Comparison of ENCODE assay signal across 1 cellular context in the genomic region with DNA sequence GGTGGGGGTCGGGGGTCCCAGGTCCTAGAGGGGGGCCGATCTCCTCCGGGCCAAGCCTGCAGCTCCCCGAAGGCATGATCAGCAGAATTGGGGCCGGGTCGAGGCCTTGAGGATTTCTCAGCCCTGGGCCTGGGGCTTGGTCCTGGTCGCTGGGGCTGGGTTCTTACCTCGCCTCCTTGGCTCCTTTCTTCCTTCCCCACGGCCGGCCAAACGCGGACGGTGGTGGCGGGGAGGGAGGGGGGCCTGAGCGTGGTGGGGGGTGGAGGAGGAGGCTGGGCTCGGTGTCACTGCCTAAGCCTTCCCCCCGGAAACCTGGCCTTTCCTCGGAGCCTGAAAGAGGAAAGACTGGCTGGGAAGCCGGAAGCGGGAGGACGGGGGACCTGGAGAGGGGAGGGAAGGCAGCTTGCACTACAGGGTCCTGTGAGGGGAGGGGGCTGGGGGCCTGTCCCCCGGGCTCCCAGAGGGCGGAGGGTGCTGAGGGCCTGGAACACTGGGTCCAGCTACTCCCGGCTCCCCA.
A peak's percentile ranks its signal among the peaks of the same experiment; 100 is the strongest.
TF ChIP-seq lines count a peak whose summit lies in the region.

A gene with protein sequence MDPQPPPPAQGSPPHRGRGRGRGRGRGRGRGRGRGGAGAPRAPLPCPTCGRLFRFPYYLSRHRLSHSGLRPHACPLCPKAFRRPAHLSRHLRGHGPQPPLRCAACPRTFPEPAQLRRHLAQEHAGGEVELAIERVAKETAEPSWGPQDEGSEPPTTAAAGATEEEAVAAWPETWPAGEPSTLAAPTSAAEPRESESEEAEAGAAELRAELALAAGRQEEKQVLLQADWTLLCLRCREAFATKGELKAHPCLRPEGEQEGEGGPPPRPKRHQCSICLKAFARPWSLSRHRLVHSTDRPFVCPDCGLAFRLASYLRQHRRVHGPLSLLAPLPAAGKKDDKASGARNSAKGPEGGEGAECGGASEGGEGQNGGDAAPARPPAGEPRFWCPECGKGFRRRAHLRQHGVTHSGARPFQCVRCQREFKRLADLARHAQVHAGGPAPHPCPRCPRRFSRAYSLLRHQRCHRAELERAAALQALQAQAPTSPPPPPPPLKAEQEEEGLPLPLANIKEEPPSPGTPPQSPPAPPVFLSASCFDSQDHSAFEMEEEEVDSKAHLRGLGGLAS (minus strand): TSS at position 221 of the 517 bp plus-strand sequence. CDS start 1,209 bp downstream, outside the sequence.

TF ChIP-seq in K562, 482 proteins besides CTCF, POLR2A, EP300 and RAD21 (continued from another document and continues in another):
- TF ChIP-seq ZNF263 (CRISPR knock-in tag; IDR thresholded peaks at IDR 0.05; ENCODE audit: borderline replicate concordance), result peak; percentile 59; the same call in 1 of the 2 replicates
- no peak for TF ChIP-seq NEUROD1 (IDR thresholded peaks at IDR 0.05; ENCODE audit: borderline replicate concordance, low read depth, low read length, partially characterized antibody)
- no peak for TF ChIP-seq FUS (optimal IDR thresholded peaks at IDR 0.05; ENCODE audit: low read depth, low read length)
- TF ChIP-seq SRSF9 (IDR thresholded peaks at IDR 0.05; ENCODE audit: borderline replicate concordance, low read depth, low read length), result no peak
- TF ChIP-seq FOXM1 (IDR thresholded peaks at IDR 0.05; ENCODE audit: low read depth), result no peak
- no peak for TF ChIP-seq FOXM1 (CRISPR knock-in tag; IDR thresholded peaks at IDR 0.05; ENCODE audit: low read depth)
- TF ChIP-seq, protein P1, sequence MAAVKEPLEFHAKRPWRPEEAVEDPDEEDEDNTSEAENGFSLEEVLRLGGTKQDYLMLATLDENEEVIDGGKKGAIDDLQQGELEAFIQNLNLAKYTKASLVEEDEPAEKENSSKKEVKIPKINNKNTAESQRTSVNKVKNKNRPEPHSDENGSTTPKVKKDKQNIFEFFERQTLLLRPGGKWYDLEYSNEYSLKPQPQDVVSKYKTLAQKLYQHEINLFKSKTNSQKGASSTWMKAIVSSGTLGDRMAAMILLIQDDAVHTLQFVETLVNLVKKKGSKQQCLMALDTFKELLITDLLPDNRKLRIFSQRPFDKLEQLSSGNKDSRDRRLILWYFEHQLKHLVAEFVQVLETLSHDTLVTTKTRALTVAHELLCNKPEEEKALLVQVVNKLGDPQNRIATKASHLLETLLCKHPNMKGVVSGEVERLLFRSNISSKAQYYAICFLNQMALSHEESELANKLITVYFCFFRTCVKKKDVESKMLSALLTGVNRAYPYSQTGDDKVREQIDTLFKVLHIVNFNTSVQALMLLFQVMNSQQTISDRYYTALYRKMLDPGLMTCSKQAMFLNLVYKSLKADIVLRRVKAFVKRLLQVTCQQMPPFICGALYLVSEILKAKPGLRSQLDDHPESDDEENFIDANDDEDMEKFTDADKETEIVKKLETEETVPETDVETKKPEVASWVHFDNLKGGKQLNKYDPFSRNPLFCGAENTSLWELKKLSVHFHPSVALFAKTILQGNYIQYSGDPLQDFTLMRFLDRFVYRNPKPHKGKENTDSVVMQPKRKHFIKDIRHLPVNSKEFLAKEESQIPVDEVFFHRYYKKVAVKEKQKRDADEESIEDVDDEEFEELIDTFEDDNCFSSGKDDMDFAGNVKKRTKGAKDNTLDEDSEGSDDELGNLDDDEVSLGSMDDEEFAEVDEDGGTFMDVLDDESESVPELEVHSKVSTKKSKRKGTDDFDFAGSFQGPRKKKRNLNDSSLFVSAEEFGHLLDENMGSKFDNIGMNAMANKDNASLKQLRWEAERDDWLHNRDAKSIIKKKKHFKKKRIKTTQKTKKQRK (IDR thresholded peaks at IDR 0.05; ENCODE audit: borderline replicate concordance, low read depth, low read length), result no peak
- TF ChIP-seq RBM34 (IDR thresholded peaks at IDR 0.05; ENCODE audit: borderline replicate concordance, insufficient read depth, low read length), result no peak
- TF ChIP-seq TRIM24 (IDR thresholded peaks at IDR 0.05), result peak in 1 of 2 experiments; percentile 91; a peak in 2 of 4 replicates
- TF ChIP-seq, protein P2, sequence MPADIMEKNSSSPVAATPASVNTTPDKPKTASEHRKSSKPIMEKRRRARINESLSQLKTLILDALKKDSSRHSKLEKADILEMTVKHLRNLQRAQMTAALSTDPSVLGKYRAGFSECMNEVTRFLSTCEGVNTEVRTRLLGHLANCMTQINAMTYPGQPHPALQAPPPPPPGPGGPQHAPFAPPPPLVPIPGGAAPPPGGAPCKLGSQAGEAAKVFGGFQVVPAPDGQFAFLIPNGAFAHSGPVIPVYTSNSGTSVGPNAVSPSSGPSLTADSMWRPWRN (IDR thresholded peaks at IDR 0.05; ENCODE audit: low read depth), result no peak
- TF ChIP-seq SP2 (IDR thresholded peaks at IDR 0.05; ENCODE audit: extremely low read depth, low read depth, low read length, poor library complexity, severe bottlenecking), result no peak
- peak; percentile 10 to 43; a peak in 1 of 4 replicates for TF ChIP-seq FOXK2 (conservative IDR thresholded peaks at IDR 0.05 in 1 of 2, IDR thresholded peaks at IDR 0.05 in 1 of 2; ENCODE audit: low read depth in 2 of 2)
- peak; percentile 18; the same call in 1 of the 2 replicates for TF ChIP-seq SUPT5H (IDR thresholded peaks at IDR 0.05)
- TF ChIP-seq, protein P3, sequence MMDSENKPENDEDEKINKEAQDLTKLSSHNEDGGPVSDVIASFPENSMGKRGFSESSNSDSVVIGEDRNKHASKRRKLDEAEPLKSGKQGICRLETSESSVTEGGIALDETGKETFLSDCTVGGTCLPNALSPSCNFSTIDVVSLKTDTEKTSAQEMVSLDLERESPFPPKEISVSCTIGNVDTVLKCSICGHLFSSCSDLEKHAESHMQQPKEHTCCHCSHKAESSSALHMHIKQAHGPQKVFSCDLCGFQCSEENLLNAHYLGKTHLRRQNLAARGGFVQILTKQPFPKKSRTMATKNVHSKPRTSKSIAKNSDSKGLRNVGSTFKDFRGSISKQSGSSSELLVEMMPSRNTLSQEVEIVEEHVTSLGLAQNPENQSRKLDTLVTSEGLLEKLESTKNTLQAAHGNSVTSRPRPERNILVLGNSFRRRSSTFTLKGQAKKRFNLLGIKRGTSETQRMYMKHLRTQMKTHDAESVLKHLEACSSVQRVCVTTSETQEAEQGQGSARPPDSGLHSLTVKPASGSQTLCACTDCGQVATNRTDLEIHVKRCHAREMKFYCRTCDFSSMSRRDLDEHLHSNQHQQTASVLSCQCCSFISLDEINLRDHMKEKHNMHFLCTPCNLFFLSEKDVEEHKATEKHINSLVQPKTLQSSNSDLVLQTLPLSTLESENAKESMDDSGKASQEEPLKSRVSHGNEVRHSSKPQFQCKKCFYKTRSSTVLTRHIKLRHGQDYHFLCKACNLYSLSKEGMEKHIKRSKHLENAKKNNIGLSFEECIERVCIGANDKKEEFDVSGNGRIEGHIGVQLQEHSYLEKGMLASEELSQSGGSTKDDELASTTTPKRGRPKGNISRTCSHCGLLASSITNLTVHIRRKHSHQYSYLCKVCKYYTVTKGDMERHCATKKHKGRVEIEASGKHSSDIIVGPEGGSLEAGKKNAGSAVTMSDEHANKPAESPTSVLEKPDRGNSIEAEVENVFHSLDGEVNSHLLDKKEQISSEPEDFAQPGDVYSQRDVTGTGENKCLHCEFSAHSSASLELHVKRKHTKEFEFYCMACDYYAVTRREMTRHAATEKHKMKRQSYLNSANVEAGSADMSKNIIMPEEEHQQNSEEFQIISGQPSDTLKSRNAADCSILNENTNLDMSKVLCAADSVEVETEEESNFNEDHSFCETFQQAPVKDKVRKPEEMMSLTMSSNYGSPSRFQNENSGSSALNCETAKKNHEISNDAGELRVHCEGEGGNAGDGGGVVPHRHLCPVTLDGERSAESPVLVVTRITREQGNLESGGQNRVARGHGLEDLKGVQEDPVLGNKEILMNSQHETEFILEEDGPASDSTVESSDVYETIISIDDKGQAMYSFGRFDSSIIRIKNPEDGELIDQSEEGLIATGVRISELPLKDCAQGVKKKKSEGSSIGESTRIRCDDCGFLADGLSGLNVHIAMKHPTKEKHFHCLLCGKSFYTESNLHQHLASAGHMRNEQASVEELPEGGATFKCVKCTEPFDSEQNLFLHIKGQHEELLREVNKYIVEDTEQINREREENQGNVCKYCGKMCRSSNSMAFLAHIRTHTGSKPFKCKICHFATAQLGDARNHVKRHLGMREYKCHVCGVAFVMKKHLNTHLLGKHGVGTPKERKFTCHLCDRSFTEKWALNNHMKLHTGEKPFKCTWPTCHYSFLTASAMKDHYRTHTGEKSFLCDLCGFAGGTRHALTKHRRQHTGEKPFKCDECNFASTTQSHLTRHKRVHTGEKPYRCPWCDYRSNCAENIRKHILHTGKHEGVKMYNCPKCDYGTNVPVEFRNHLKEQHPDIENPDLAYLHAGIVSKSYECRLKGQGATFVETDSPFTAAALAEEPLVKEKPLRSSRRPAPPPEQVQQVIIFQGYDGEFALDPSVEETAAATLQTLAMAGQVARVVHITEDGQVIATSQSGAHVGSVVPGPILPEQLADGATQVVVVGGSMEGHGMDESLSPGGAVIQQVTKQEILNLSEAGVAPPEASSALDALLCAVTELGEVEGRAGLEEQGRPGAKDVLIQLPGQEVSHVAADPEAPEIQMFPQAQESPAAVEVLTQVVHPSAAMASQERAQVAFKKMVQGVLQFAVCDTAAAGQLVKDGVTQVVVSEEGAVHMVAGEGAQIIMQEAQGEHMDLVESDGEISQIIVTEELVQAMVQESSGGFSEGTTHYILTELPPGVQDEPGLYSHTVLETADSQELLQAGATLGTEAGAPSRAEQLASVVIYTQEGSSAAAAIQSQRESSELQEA (IDR thresholded peaks at IDR 0.05; ENCODE audit: low read depth), result no peak
- 0 out of 2 replicates have a peak, but pooled peaks have one; percentile 44 for TF ChIP-seq MYNN (IDR thresholded peaks at IDR 0.05)
- TF ChIP-seq MYNN (CRISPR knock-in tag; IDR thresholded peaks at IDR 0.05), result no peak
- no peak for TF ChIP-seq TCFL5 (CRISPR knock-in tag; conservative IDR thresholded peaks at IDR 0.05)
- no peak for TF ChIP-seq IFI16 (CRISPR knock-in tag; IDR thresholded peaks at IDR 0.05)
- 0 out of 2 replicates have a peak, but pooled peaks have one; percentile 17 for TF ChIP-seq ATF7 (IDR thresholded peaks at IDR 0.05)
- peak; percentile 97 for TF ChIP-seq PHF20 (IDR thresholded peaks at IDR 0.05; ENCODE audit: partially characterized antibody)
- no peak for TF ChIP-seq NCOA4 (IDR thresholded peaks at IDR 0.05; ENCODE audit: partially characterized antibody)
- peak; percentile 93 for TF ChIP-seq NCOA1 (IDR thresholded peaks at IDR 0.05; ENCODE audit: low read depth)
- peak; percentile 45 for TF ChIP-seq TAF1 (IDR thresholded peaks at IDR 0.05; ENCODE audit: control insufficient read depth, extremely low read depth, insufficient read depth, low read length, severe bottlenecking)
- no peak for TF ChIP-seq ADNP (tag; IDR thresholded peaks at IDR 0.05)
- no peak for TF ChIP-seq TFAM (CRISPR knock-in tag; conservative IDR thresholded peaks at IDR 0.05)
- TF ChIP-seq, protein P4, sequence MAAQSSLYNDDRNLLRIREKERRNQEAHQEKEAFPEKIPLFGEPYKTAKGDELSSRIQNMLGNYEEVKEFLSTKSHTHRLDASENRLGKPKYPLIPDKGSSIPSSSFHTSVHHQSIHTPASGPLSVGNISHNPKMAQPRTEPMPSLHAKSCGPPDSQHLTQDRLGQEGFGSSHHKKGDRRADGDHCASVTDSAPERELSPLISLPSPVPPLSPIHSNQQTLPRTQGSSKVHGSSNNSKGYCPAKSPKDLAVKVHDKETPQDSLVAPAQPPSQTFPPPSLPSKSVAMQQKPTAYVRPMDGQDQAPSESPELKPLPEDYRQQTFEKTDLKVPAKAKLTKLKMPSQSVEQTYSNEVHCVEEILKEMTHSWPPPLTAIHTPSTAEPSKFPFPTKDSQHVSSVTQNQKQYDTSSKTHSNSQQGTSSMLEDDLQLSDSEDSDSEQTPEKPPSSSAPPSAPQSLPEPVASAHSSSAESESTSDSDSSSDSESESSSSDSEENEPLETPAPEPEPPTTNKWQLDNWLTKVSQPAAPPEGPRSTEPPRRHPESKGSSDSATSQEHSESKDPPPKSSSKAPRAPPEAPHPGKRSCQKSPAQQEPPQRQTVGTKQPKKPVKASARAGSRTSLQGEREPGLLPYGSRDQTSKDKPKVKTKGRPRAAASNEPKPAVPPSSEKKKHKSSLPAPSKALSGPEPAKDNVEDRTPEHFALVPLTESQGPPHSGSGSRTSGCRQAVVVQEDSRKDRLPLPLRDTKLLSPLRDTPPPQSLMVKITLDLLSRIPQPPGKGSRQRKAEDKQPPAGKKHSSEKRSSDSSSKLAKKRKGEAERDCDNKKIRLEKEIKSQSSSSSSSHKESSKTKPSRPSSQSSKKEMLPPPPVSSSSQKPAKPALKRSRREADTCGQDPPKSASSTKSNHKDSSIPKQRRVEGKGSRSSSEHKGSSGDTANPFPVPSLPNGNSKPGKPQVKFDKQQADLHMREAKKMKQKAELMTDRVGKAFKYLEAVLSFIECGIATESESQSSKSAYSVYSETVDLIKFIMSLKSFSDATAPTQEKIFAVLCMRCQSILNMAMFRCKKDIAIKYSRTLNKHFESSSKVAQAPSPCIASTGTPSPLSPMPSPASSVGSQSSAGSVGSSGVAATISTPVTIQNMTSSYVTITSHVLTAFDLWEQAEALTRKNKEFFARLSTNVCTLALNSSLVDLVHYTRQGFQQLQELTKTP (IDR thresholded peaks at IDR 0.05; ENCODE audit: low read depth in 1 of 2, partially characterized antibody in 2 of 2), result no peak
- no peak for TF ChIP-seq HNRNPL (IDR thresholded peaks at IDR 0.05; ENCODE audit: low read depth, low read length)
- TF ChIP-seq DIDO1 (tag; IDR thresholded peaks at IDR 0.05; ENCODE audit: low read depth), result peak; percentile 55; the same call in 1 of the 2 replicates
- TF ChIP-seq TEAD1 (CRISPR knock-in tag; IDR thresholded peaks at IDR 0.05), result no peak
- no peak for TF ChIP-seq CBX3 (IDR thresholded peaks at IDR 0.05; ENCODE audit: borderline replicate concordance in 1 of 2, low read length in 2 of 2)
- peak; percentile 35; the same call in 1 of the 2 replicates for TF ChIP-seq ELF2 (CRISPR knock-in tag; IDR thresholded peaks at IDR 0.05)
- TF ChIP-seq RFX7 (CRISPR knock-in tag; IDR thresholded peaks at IDR 0.05), result no peak
- TF ChIP-seq, protein P5, sequence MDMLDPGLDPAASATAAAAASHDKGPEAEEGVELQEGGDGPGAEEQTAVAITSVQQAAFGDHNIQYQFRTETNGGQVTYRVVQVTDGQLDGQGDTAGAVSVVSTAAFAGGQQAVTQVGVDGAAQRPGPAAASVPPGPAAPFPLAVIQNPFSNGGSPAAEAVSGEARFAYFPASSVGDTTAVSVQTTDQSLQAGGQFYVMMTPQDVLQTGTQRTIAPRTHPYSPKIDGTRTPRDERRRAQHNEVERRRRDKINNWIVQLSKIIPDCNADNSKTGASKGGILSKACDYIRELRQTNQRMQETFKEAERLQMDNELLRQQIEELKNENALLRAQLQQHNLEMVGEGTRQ (CRISPR knock-in tag; IDR thresholded peaks at IDR 0.05), result no peak
- TF ChIP-seq PPARD (CRISPR knock-in tag; IDR thresholded peaks at IDR 0.05), result no peak
- no peak for TF ChIP-seq BDP1 (IDR thresholded peaks at IDR 0.05; ENCODE audit: insufficient read depth, insufficient read length)
- no peak for TF ChIP-seq SLC30A9 (CRISPR knock-in tag; IDR thresholded peaks at IDR 0.05)
- TF ChIP-seq SIN3B (IDR thresholded peaks at IDR 0.05; ENCODE audit: low read depth), result no peak
- 0 out of 2 replicates have a peak, but pooled peaks have one; percentile 17 for TF ChIP-seq FOSL1 (tag; conservative IDR thresholded peaks at IDR 0.05)
- TF ChIP-seq BRCA1 (IDR thresholded peaks at IDR 0.05), result no peak
- no peak for TF ChIP-seq BRCA1 (CRISPR knock-in tag; IDR thresholded peaks at IDR 0.05)
- TF ChIP-seq CREB1 (IDR thresholded peaks at IDR 0.05), result no peak
- TF ChIP-seq CREB1 (CRISPR knock-in tag; IDR thresholded peaks at IDR 0.05), result no peak
- TF ChIP-seq MCM7 (IDR thresholded peaks at IDR 0.05), result no peak
- TF ChIP-seq ZNF184 (CRISPR knock-in tag; IDR thresholded peaks at IDR 0.05), result no peak
